8 cellular contexts compared by ENCODE assay signal in the genomic region with DNA sequence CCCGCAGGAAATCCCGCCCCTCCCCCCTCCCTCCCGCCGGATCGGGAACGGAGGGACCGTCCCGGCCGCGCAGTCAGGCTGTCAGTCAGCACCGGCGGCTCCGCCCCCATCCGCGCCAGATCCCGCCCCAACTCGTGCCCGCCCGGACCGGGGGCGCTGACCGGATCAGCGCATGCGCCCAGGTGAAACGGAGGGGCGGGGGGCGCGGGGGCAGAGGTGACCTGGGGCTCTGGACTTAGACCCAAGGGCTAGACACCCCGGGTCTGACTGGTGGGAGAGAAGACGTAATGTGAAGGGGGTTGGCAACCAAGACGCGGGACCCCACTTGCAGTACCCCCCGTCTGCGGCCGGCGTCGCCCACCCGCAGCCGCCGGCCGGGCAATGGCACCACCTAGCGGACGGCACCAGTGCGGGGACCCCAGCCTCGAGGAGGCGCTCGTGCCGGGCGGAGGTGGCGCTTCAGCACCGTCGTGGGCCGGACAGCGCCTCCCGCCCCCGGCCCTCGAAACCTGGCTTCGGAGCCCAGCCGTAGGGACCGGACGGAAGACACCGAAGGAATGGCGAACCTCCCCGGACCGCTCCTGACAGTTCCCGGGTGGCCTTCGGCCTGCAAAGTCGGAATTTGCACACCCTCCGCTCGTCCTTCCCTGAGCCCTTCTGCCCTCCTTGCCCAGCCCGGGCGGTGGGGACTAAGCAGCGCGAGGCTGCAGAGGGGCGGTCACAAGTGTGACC. TPM values are rescaled to one million over a fixed set of nuclear protein-coding genes. Genes with fewer than 3 reads are reported as not detected.
DNase-seq lines count a peak whose midpoint lies in the region; ATAC-seq and TF ChIP-seq lines count a peak whose summit lies in the region.

Gene CASKIN2 (minus strand): TSS at position 15 of the 732 bp plus-strand sequence. CDS start 1,733 bp downstream, outside the sequence.

- intact Hi-C loops in spleen (cut with DNase I; ENCODE audit: low total_unique reads) = loop anchor here (5.0 to 10.0 kb wide), 2 partner anchors 72 to 91 kb away; partner anchors contain the start of gene MYO15B

- peak within 1 kb of the TSS; percentile 60 to 90 (median 84) for H3K27ac ChIP-seq in spleen

- DNase-seq in A172 (ENCODE audit: low spot score) (peak; percentile 82), NCI-H2196 treated with DMSO at 0.1 percent for 48 hours (lab: John Stamatoyannopoulos, UW; ENCODE audit: unreplicated experiment) (peak; percentile 86), islet precursor cell (peak; percentile 99), spleen (peak; percentile 95)
- peak; percentile 55 for DNase-seq in activated CD4-positive, CD25-positive, alpha-beta regulatory T cell treated with anti-CD3 and anti-CD28 coated beads, Interleukin-2, amount 50 U/mL, for 16 hours (ENCODE audit: low read depth, low spot score)
- peak; percentile 65 for DNase-seq in central memory CD4-positive, alpha-beta T cell

- no peaks in the 10 kb centered on the region for H3K9me3 ChIP-seq in spleen

- peak within 1 kb of the TSS; percentile 70 to 99 (median 94) for H3K4me3 ChIP-seq in spleen

- TF ChIP-seq CTCF in spleen (IDR thresholded peaks at IDR 0.05 in 8 of 11, conservative IDR thresholded peaks at IDR 0.05 in 3 of 11) = peak; percentile 88 to 98 (median 96)

- ATAC-seq in GM18858 (IDR thresholded peaks at IDR 0.05; ENCODE audit: unreplicated experiment) (peak; percentile 5), HG03135 (IDR thresholded peaks at IDR 0.05; ENCODE audit: unreplicated experiment) (peak; percentile 50)

- TF ChIP-seq POLR2A in spleen (IDR thresholded peaks at IDR 0.05) = no peak

- H3K36me3 ChIP-seq in spleen = peaks cover 0 to 37% (median 12%) of the 10 kb centered on the region in 6 donors

- H3K4me1 ChIP-seq in spleen = peaks cover 8 to 85% (median 55%) of the 10 kb centered on the region in 6 donors

- peaks cover 0 to 18% (median 0%) of the 10 kb centered on the region in 7 donors for H3K27me3 ChIP-seq in spleen (replicated peaks in 1 of 7)

- WGBS in spleen, 5 donors = 0 to 1% (median 1%) methylated on average over 33 to 75 of the region's 75 CpGs; no CpG with 5 or more reads in 1 of the 5 donors

RNA-seq across cellular contexts. Expression of gene CASKIN2, which starts in this region (rescaled TPM):
- total RNA-seq in A172 (2014; rRNA removed; shearing (Covaris generic)) = 8.4 and 10.8 TPM in 2 replicates
- 100 to 1,000 TPM in 3 of 7 donors, 10 to 100 TPM in 4; 33.5 to 135 (median 51.1) TPM for total RNA-seq in spleen
- polyA plus RNA-seq in spleen = 10 to 100 TPM in 1 of 3 donors, 1 to 10 TPM in 2; 4.7 to 27.8 (median 6.2) TPM

Comparison
In these comparisons a context has a peak if more than half of its experiments do, and no peak if none do; other contexts are left out.
1. Peak in every context shown above with its lines: DNase-seq, ATAC-seq, H3K4me3 ChIP-seq and H3K27ac ChIP-seq.